1 cellular context compared by ENCODE assay signal in genomic region chr7:1450431-1450830, GRCh38.
TF ChIP-seq lines count a peak whose summit lies in the region.

No MANE protein-coding gene starts in this region.

TF ChIP-seq in H1, 55 proteins besides CTCF, POLR2A, EP300 and RAD21:
- no peak for TF ChIP-seq EGR1 (IDR thresholded peaks at IDR 0.05; ENCODE audit: borderline replicate concordance, low read depth, low read length)
- TF ChIP-seq PHF8 (conservative IDR thresholded peaks at IDR 0.05; ENCODE audit: low read depth, low read length): no peak
- no peak for TF ChIP-seq HDAC6 (IDR thresholded peaks at IDR 0.05; ENCODE audit: low read depth, low read length)
- TF ChIP-seq, protein P1, sequence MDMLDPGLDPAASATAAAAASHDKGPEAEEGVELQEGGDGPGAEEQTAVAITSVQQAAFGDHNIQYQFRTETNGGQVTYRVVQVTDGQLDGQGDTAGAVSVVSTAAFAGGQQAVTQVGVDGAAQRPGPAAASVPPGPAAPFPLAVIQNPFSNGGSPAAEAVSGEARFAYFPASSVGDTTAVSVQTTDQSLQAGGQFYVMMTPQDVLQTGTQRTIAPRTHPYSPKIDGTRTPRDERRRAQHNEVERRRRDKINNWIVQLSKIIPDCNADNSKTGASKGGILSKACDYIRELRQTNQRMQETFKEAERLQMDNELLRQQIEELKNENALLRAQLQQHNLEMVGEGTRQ (IDR thresholded peaks at IDR 0.05; ENCODE audit: low read length): no peak
- no peak for TF ChIP-seq SP4 (IDR thresholded peaks at IDR 0.05; ENCODE audit: low read length)
- no peak for TF ChIP-seq CTBP2 (IDR thresholded peaks at IDR 0.05; ENCODE audit: borderline replicate concordance, insufficient read depth, insufficient read length, low read length)
- TF ChIP-seq CBX5 (IDR thresholded peaks at IDR 0.05; ENCODE audit: low read depth, low read length): no peak
- no peak for TF ChIP-seq FOSL1 (IDR thresholded peaks at IDR 0.05; ENCODE audit: insufficient read depth, low read depth, low read length)
- no peak for TF ChIP-seq KDM4A (IDR thresholded peaks at IDR 0.05; ENCODE audit: low read depth, low read length, severe bottlenecking)
- no peak for TF ChIP-seq SRF (IDR thresholded peaks at IDR 0.05; ENCODE audit: low read depth, low read length)
